In genomic region chr2:151021747-151022450, GRCh38 we compare ENCODE assay signal across 17 cellular contexts.
DNase-seq lines count a peak whose midpoint lies in the region; ATAC-seq and TF ChIP-seq lines count a peak whose summit lies in the region.
"Had no signal": no experiment of that assay in that cellular context is flagged by ENCODE, and none has a peak within 500 bp of the region (broad histone marks: within the 10 kb centered on the region; RNA-seq: fewer than 3 reads in every experiment).

No MANE protein-coding gene starts in this region.

- no peak overlapping the region for H3K4me3 ChIP-seq in GM23338
- H3K4me3 ChIP-seq in SK-N-SH (ENCODE audit: low read depth in 2 of 2, low read length in 1 of 2) = no peak overlapping the region
- H3K4me3 ChIP-seq: SK-N-MC had no signal

- peaks cover 4% of the 10 kb centered on the region; the same call in 1 of the 3 replicates for H3K36me3 Mint-ChIP-seq in GM23338 (ENCODE audit: low read depth)
- H3K36me3 Mint-ChIP-seq in nephron (ENCODE audit: low read depth) = peaks cover 4% of the 10 kb centered on the region

- H2AFZ ChIP-seq in GM23338 (0 out of 2 replicates have a peak overlapping the region, but pooled peaks have one; percentile 20), SK-N-SH (ENCODE audit: low read depth) (no peak overlapping the region)

- no peak overlapping the region for H3K4me2 ChIP-seq in GM23338
- H3K4me2 ChIP-seq in SK-N-SH = no peak overlapping the region
- H3K4me2 ChIP-seq: KMS-11 had no signal

- H3K27me3 Mint-ChIP-seq in GM23338 (ENCODE audit: insufficient read depth, low read depth, poor library complexity) (no peaks in the 10 kb centered on the region), nephron (ENCODE audit: low read depth) (no peaks in the 10 kb centered on the region)

- no peak overlapping the region for H3K27ac ChIP-seq in GM23338 (ENCODE audit: low read depth)
- peak overlapping the region in 1 of 2 experiments; percentile 72; a peak in 2 of 4 replicates for H3K27ac ChIP-seq in SK-N-SH (ENCODE audit: low read depth in 2 of 2, low read length in 1 of 2)
- H3K27ac ChIP-seq: KMS-11, SK-N-MC had no signal

- H3K9me3 ChIP-seq in SK-N-SH = no peaks in the 10 kb centered on the region

- no peak for TF ChIP-seq EP300 in SK-N-SH (IDR thresholded peaks at IDR 0.05; ENCODE audit: borderline replicate concordance in 1 of 2, low read depth in 1 of 2, low read length in 1 of 2)

- no peaks in the 10 kb centered on the region for H3F3A ChIP-seq in GM23338 (replicated peaks; ENCODE audit: low read depth)
- no peaks in the 10 kb centered on the region for H3F3A ChIP-seq in SK-N-SH (replicated peaks; ENCODE audit: insufficient read depth)

- H3K27me3 ChIP-seq in GM23338 (ENCODE audit: insufficient read depth) (no peaks in the 10 kb centered on the region), SK-N-SH (ENCODE audit: insufficient read depth) (no peaks in the 10 kb centered on the region)

- H3K9ac ChIP-seq in SK-N-SH = no peak overlapping the region
- H3K9ac ChIP-seq: KMS-11 had no signal

- 50% methylated on average over 4 of the region's 4 CpGs for WGBS in SK-N-SH (ENCODE audit: low lambda C conversion rate)

- H3K4me1 Mint-ChIP-seq in GM23338 (no peaks in the 10 kb centered on the region), nephron (peaks cover 9% of the 10 kb centered on the region)
- H3K4me1 Mint-ChIP-seq: IgD-negative memory B cell had no signal

- TF ChIP-seq CTCF in GM23338 (conservative IDR thresholded peaks at IDR 0.05; ENCODE audit: low read depth in 2 of 2) = no peak
- no peak for TF ChIP-seq CTCF in SK-N-SH (IDR thresholded peaks at IDR 0.05)
- no peak for TF ChIP-seq CTCF in nephron (IDR thresholded peaks at IDR 0.05; ENCODE audit: unreplicated experiment in 3 of 3)

- no peaks in the 10 kb centered on the region for H3K4me1 ChIP-seq in GM23338 (ENCODE audit: insufficient read depth)
- H3K4me1 ChIP-seq in SK-N-SH (ENCODE audit: control insufficient read depth in 1 of 2, insufficient read depth in 2 of 2, low read depth in 1 of 2, low read length in 1 of 2) = peaks cover 0 to 4% of the 10 kb centered on the region in 2 experiments; a peak in 2 of 4 replicates

- ATAC-seq in GM23338 = no peak
- ATAC-seq in HG03045 (IDR thresholded peaks at IDR 0.05; ENCODE audit: unreplicated experiment) = no peak
- ATAC-seq: Panc1 had no signal

- DNase-seq in GM23338 (ENCODE audit: low spot score) (no peak), SK-N-SH (no peak), fibroblast of peridontal ligament (ENCODE audit: extremely low read depth) (peak; percentile 10), superior temporal gyrus (ENCODE audit: extremely low spot score) (no peak)
- no peak for DNase-seq in activated effector memory CD4-positive, alpha-beta T cell treated with anti-CD3 and anti-CD28 coated beads, Interleukin-2, amount 50 U/mL, for 16 hours
- DNase-seq: MM.1S, NCI-H1694 treated with DMSO at 0.1 percent for 48 hours, NCI-H2081, NCI-H2227 treated with DMSO at 0.1 percent for 48 hours, NCI-H526 treated with DMSO at 0.1 percent for 48 hours, SIG-M5 had no signal

- H3K4me3 Mint-ChIP-seq in GM23338 (no peak overlapping the region), nephron (no peak overlapping the region)
- H3K4me3 Mint-ChIP-seq: IgD-negative memory B cell had no signal

- H3K36me3 ChIP-seq in GM23338 (ENCODE audit: insufficient read depth) (no peaks in the 10 kb centered on the region), SK-N-SH (replicated peaks in 1 of 2; ENCODE audit: control insufficient read depth in 1 of 2, insufficient read depth in 2 of 2, low read length in 1 of 2) (no peaks in the 10 kb centered on the region)

- CTCF ChIA-PET in SK-N-SH (lab: Yijun Ruan, JAX) = interaction anchor here (0.9 kb wide), 1 partner anchor 1424 kb away, joined by 4 read pairs; no protein-coding TSS in a partner anchor

- H3K9me2 ChIP-seq in GM23338 (ENCODE audit: insufficient read depth) (peaks cover 3% of the 10 kb centered on the region; the same call in 1 of the 2 replicates), SK-N-SH (no peaks in the 10 kb centered on the region)

- POLR2A ChIA-PET in SK-N-SH (lab: Yijun Ruan, JAX) = no interaction called here

- H3K79me2 ChIP-seq in GM23338 (replicated peaks; ENCODE audit: insufficient read depth) (no peaks in the 10 kb centered on the region), SK-N-SH (ENCODE audit: insufficient read depth) (no peaks in the 10 kb centered on the region)

- H3K27ac Mint-ChIP-seq in GM23338 (no peak overlapping the region), nephron (peak overlapping the region in 2 of 3 experiments; percentile 13 to 15)
- H3K27ac Mint-ChIP-seq: IgD-negative memory B cell had no signal

- H3K9me3 Mint-ChIP-seq in GM23338 = no peaks in the 10 kb centered on the region; the same call in 2 of the 3 replicates
- H3K9me3 Mint-ChIP-seq in nephron = peaks cover 9% of the 10 kb centered on the region

- TF ChIP-seq RAD21 in SK-N-SH (IDR thresholded peaks at IDR 0.05; ENCODE audit: low read length) = no peak

- H4K20me1 ChIP-seq in GM23338 (replicated peaks; ENCODE audit: insufficient read depth) (no peaks in the 10 kb centered on the region), SK-N-SH (ENCODE audit: insufficient read depth) (no peaks in the 10 kb centered on the region)

TF ChIP-seq in GM23338, 12 proteins besides CTCF, POLR2A, EP300 and RAD21 (continues in another document):
- no peak for TF ChIP-seq ZNF331 (CRISPR knock-in tag; IDR thresholded peaks at IDR 0.05; ENCODE audit: low read depth)
- no peak for TF ChIP-seq POLR2AphosphoS5 (IDR thresholded peaks at IDR 0.05; ENCODE audit: low read depth)

TF ChIP-seq in SK-N-SH, 30 proteins besides CTCF, POLR2A, EP300 and RAD21:
- TF ChIP-seq, protein P1, sequence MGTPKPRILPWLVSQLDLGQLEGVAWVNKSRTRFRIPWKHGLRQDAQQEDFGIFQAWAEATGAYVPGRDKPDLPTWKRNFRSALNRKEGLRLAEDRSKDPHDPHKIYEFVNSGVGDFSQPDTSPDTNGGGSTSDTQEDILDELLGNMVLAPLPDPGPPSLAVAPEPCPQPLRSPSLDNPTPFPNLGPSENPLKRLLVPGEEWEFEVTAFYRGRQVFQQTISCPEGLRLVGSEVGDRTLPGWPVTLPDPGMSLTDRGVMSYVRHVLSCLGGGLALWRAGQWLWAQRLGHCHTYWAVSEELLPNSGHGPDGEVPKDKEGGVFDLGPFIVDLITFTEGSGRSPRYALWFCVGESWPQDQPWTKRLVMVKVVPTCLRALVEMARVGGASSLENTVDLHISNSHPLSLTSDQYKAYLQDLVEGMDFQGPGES (IDR thresholded peaks at IDR 0.05; ENCODE audit: low read depth, low read length) = no peak
- no peak for TF ChIP-seq GATA2 (CRISPR knock-in tag; IDR thresholded peaks at IDR 0.05)
- TF ChIP-seq CHD2 (IDR thresholded peaks at IDR 0.05; ENCODE audit: low read length, partially characterized antibody) = no peak
- TF ChIP-seq, protein P2, sequence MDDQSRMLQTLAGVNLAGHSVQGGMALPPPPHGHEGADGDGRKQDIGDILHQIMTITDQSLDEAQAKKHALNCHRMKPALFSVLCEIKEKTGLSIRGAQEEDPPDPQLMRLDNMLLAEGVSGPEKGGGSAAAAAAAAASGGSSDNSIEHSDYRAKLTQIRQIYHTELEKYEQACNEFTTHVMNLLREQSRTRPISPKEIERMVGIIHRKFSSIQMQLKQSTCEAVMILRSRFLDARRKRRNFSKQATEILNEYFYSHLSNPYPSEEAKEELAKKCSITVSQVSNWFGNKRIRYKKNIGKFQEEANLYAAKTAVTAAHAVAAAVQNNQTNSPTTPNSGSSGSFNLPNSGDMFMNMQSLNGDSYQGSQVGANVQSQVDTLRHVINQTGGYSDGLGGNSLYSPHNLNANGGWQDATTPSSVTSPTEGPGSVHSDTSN (IDR thresholded peaks at IDR 0.05) = 0 out of 2 replicates have a peak, but pooled peaks have one; percentile 11
- peak; percentile 28; the same call in 1 of the 2 replicates for TF ChIP-seq TCF12 (IDR thresholded peaks at IDR 0.05)
- TF ChIP-seq MEF2A (IDR thresholded peaks at IDR 0.05; ENCODE audit: borderline replicate concordance, low read depth) = 0 out of 2 replicates have a peak, but pooled peaks have one; percentile 7
TF ChIP-seq in SK-N-SH: peak in this region for 3.
